ENCODE assay signal across 1 cellular context in genomic region chr18:3653859-3654441, GRCh38.
TF ChIP-seq lines count a peak whose summit lies in the region.

No MANE protein-coding gene starts in this region.

TF ChIP-seq in K562, 482 proteins besides CTCF, POLR2A, EP300 and RAD21 (continued from another document and continues in another):
- TF ChIP-seq CHAMP1 (IDR thresholded peaks at IDR 0.05): no peak
- TF ChIP-seq ZNF41 (CRISPR knock-in tag; conservative IDR thresholded peaks at IDR 0.05): peak; percentile 71
- TF ChIP-seq ZNF717 (CRISPR knock-in tag; IDR thresholded peaks at IDR 0.05): 0 out of 2 replicates have a peak, but pooled peaks have one; percentile 6
- TF ChIP-seq ZNF740 (CRISPR knock-in tag; IDR thresholded peaks at IDR 0.05): no peak
- 0 out of 4 replicates have a peak, but pooled peaks of 1 of the 2 experiments have one; percentile 21 for TF ChIP-seq ZNF740 (tag; IDR thresholded peaks at IDR 0.05)
- peak; percentile 81 for TF ChIP-seq ERF (CRISPR knock-in tag; IDR thresholded peaks at IDR 0.05)
- TF ChIP-seq GMEB1 (CRISPR knock-in tag; IDR thresholded peaks at IDR 0.05): peak; percentile 5; the same call in 1 of the 2 replicates
- no peak for TF ChIP-seq ATF1 (CRISPR knock-in tag; IDR thresholded peaks at IDR 0.05)
- TF ChIP-seq ATF1 (tag; IDR thresholded peaks at IDR 0.05): peak; percentile 37; the same call in 1 of the 2 replicates
- no peak for TF ChIP-seq ZNF175 (CRISPR knock-in tag; IDR thresholded peaks at IDR 0.05; ENCODE audit: low read depth)
- TF ChIP-seq KLF16 (IDR thresholded peaks at IDR 0.05): no peak
- TF ChIP-seq ZBTB12 (CRISPR knock-in tag; IDR thresholded peaks at IDR 0.05): no peak; the same call in 1 of the 2 replicates
- TF ChIP-seq MAZ (CRISPR knock-in tag; conservative IDR thresholded peaks at IDR 0.05 in 1 of 2, IDR thresholded peaks at IDR 0.05 in 1 of 2): peak in 1 of 2 experiments; percentile 57; a peak in 3 of 4 replicates
- TF ChIP-seq THAP12 (CRISPR knock-in tag; IDR thresholded peaks at IDR 0.05): 0 out of 2 replicates have a peak, but pooled peaks have one; percentile 43
- 0 out of 2 replicates have a peak, but pooled peaks have one; percentile 46 for TF ChIP-seq NR1H2 (CRISPR knock-in tag; IDR thresholded peaks at IDR 0.05)
- peak; percentile 72; the same call in 1 of the 2 replicates for TF ChIP-seq FOXJ2 (tag; IDR thresholded peaks at IDR 0.05)
- peak; percentile 93 for TF ChIP-seq ZBTB9 (CRISPR knock-in tag; IDR thresholded peaks at IDR 0.05)
- TF ChIP-seq PYGO2 (tag; IDR thresholded peaks at IDR 0.05): 0 out of 2 replicates have a peak, but pooled peaks have one; percentile 25
- 0 out of 4 replicates have a peak, but pooled peaks of 1 of the 2 experiments have one; percentile 44 for TF ChIP-seq ETV6 (IDR thresholded peaks at IDR 0.05; ENCODE audit: borderline replicate concordance in 1 of 2, low read depth in 2 of 2, low read length in 1 of 2)
- no peak for TF ChIP-seq ETV6 (CRISPR knock-in tag; IDR thresholded peaks at IDR 0.05; ENCODE audit: borderline replicate concordance)
- peak; percentile 64; the same call in 1 of the 2 replicates for TF ChIP-seq ZHX1 (conservative IDR thresholded peaks at IDR 0.05; ENCODE audit: low read length)
- TF ChIP-seq RREB1 (CRISPR knock-in tag; IDR thresholded peaks at IDR 0.05): peak; percentile 13; the same call in 1 of the 2 replicates
- TF ChIP-seq HCFC1 (IDR thresholded peaks at IDR 0.05; ENCODE audit: low read depth, low read length): no peak
- peak; percentile 33 for TF ChIP-seq RBM25 (IDR thresholded peaks at IDR 0.05; ENCODE audit: low read depth, low read length, severe bottlenecking)
- TF ChIP-seq ZC3H4 (CRISPR knock-in tag; IDR thresholded peaks at IDR 0.05; ENCODE audit: borderline replicate concordance): no peak
- peak; percentile 61; the same call in 1 of the 2 replicates for TF ChIP-seq SMAD3 (CRISPR knock-in tag; conservative IDR thresholded peaks at IDR 0.05)
- TF ChIP-seq TAF7 (tag; IDR thresholded peaks at IDR 0.05): no peak; the same call in 1 of the 2 replicates
- 0 out of 2 replicates have a peak, but pooled peaks have one; percentile 55 for TF ChIP-seq ATF6 (CRISPR knock-in tag; IDR thresholded peaks at IDR 0.05)
- TF ChIP-seq ZBTB26 (CRISPR knock-in tag; IDR thresholded peaks at IDR 0.05): peak; percentile 85
- TF ChIP-seq SMAD4 (CRISPR knock-in tag; conservative IDR thresholded peaks at IDR 0.05): peak; percentile 57; the same call in 1 of the 2 replicates
- TF ChIP-seq ZNF174 (CRISPR knock-in tag; IDR thresholded peaks at IDR 0.05): 0 out of 2 replicates have a peak, but pooled peaks have one; percentile 73
- peak; percentile 61 for TF ChIP-seq ZNF239 (CRISPR knock-in tag; IDR thresholded peaks at IDR 0.05)
- peak; percentile 58; the same call in 1 of the 2 replicates for TF ChIP-seq ZSCAN32 (CRISPR knock-in tag; IDR thresholded peaks at IDR 0.05)
